In the genomic region with DNA sequence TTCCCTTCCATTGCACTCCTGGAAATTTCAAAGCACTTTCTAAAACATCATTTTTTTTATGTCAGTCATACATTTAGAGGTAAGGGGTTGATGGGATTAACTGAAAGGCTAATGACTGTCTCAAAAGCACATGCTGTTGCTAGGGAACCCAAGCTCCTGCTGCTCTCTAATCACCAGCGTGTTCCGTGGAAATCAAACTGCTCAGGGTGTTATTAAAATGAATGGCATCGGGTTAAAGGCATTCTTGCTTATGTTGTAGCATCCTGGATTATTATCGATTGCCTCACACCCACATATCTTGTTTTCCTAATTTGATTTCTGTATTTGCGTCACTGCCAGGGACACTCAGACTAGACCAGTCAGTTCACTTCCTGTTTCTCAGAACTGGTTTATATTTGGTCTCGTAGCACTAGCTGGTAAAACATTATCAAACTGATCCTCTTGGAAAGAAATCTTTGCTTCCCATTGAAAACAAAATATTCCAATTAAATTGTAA, we compare ENCODE assay signal across 8 cellular contexts.
A peak's percentile ranks its signal among the peaks of the same experiment; 100 is the strongest.
DNase-seq lines count a peak whose midpoint lies in the region; ATAC-seq and FAIRE-seq lines count a peak whose summit lies in the region.

No MANE protein-coding gene starts in this region.

- H4K20me1 ChIP-seq in BLaER1, result no peaks in the 10 kb centered on the region

- peak overlapping the region; percentile 99 for H3K4me2 ChIP-seq in BLaER1

- DNase-seq in H4 (ENCODE audit: low spot score) (peak; percentile 59), SHP77 (lab: John Stamatoyannopoulos, UW) (peak; percentile 44 to 50), NCI-H2107 (lab: John Stamatoyannopoulos, UW) (no peak), urothelium cell line (ENCODE audit: low spot score) (no peak)

- no peak for ATAC-seq in HG03139 (IDR thresholded peaks at IDR 0.05; ENCODE audit: unreplicated experiment)

- peaks cover 14% of the 10 kb centered on the region; the same call in 1 of the 2 replicates for H3K27me3 ChIP-seq in BLaER1
- H3K27me3 ChIP-seq in duodenal mucosa (ENCODE audit: control insufficient read depth in 1 of 2, insufficient read depth in 2 of 2, low read length in 2 of 2), result peaks cover 10 to 23% of the 10 kb centered on the region in 2 donors
- H3K27me3 ChIP-seq in mononuclear cell (ENCODE audit: insufficient read depth, low read length), result no peaks in the 10 kb centered on the region

- H3K4me1 ChIP-seq in BLaER1 (peaks cover 45% of the 10 kb centered on the region), duodenal mucosa (ENCODE audit: control insufficient read depth in 1 of 2, insufficient read depth in 2 of 2, low read length in 2 of 2) (peaks cover 24 to 36% of the 10 kb centered on the region in 2 donors), mononuclear cell (ENCODE audit: insufficient read depth, low read length) (peaks cover 34% of the 10 kb centered on the region)

- H3K36me3 ChIP-seq in BLaER1 (no peaks in the 10 kb centered on the region), duodenal mucosa (ENCODE audit: control insufficient read depth in 1 of 2, insufficient read depth in 2 of 2, low read length in 2 of 2) (no peaks in the 10 kb centered on the region)

- no peaks in the 10 kb centered on the region for H3K9me3 ChIP-seq in BLaER1
- no peaks in the 10 kb centered on the region for H3K9me3 ChIP-seq in duodenal mucosa (ENCODE audit: control insufficient read depth in 1 of 2, low read length in 2 of 2)
- H3K9me3 ChIP-seq in mononuclear cell (ENCODE audit: low read depth, low read length), result no peaks in the 10 kb centered on the region

- H3K4me3 ChIP-seq in BLaER1 (0 out of 2 replicates have a peak overlapping the region, but pooled peaks have one; percentile 23), duodenal mucosa (ENCODE audit: low read depth in 1 of 2, low read length in 2 of 2) (peak overlapping the region; percentile 71 to 94), mononuclear cell (ENCODE audit: low read length) (peak overlapping the region; percentile 41)

- H3K9ac ChIP-seq in BLaER1, result no peak overlapping the region
- peak overlapping the region; percentile 44 to 71 for H3K9ac ChIP-seq in duodenal mucosa (ENCODE audit: low read depth in 1 of 2, low read length in 2 of 2)

- no peak for FAIRE-seq in urothelium cell line (lab: Jason Lieb, UNC)

- H3K27ac ChIP-seq in BLaER1, result no peak overlapping the region
- peak overlapping the region; percentile 59 for H3K27ac ChIP-seq in duodenal mucosa (ENCODE audit: low read depth, low read length)

Comparison
In these comparisons a context has a peak if more than half of its experiments do, and no peak if none do; other contexts are left out.
1. H3K4me3 ChIP-seq: peak in every context shown above with its lines; median percentile 82 in duodenal mucosa; 41 in mononuclear cell; 23 in BLaER1.
2. DNase-seq: peak in H4 (single experiment) and SHP77 (2 of 2); none in NCI-H2107 (single experiment) and urothelium cell line (single experiment).